In the genomic region with DNA sequence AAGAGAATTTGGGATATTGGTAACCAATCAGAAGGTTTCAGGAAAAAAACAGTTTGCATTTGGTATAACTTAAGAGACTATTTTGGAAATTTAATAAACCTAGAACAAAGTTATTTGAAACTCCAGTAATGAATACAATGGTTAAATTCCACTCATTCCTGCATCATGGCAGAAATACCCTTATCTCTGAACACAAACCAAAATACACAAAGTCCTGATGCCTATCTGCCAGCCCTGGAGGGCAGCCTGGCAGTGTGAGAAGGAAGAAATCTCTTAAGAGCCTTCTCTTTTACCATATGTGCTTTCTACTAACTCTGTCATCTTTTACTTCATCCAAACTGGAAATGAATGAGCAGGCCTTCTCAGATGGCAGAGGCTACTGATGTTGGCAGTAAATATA, we compare ENCODE assay signal across 14 cellular contexts.
DNase-seq lines count a peak whose midpoint lies in the region; ATAC-seq and TF ChIP-seq lines count a peak whose summit lies in the region.
"Had no signal": no experiment of that assay in that cellular context is flagged by ENCODE, and none has a peak within 500 bp of the region (broad histone marks: within the 10 kb centered on the region; RNA-seq: fewer than 3 reads in every experiment).

No MANE protein-coding gene starts in this region.

- no peaks in the 10 kb centered on the region for H3K27me3 ChIP-seq in foreskin keratinocyte
- H3K27me3 ChIP-seq in smooth muscle cell (ENCODE audit: low read depth), result no peaks in the 10 kb centered on the region
- H3K27me3 ChIP-seq: Peyer's patch, upper lobe of left lung had no signal

- ATAC-seq in foreskin keratinocyte, result no peak
- ATAC-seq: GM12878 had no signal

- H3K79me2 ChIP-seq in smooth muscle cell (ENCODE audit: low read depth), result no peaks in the 10 kb centered on the region

- no peaks in the 10 kb centered on the region for H3K9me3 ChIP-seq in smooth muscle cell (replicated peaks; ENCODE audit: low read depth)
- H3K9me3 ChIP-seq: Peyer's patch, upper lobe of left lung had no signal

- H3K36me3 ChIP-seq in smooth muscle cell (ENCODE audit: low read depth), result no peaks in the 10 kb centered on the region
- H3K36me3 ChIP-seq: Peyer's patch, upper lobe of left lung had no signal

- peak overlapping the region; percentile 84 for H3K4me2 ChIP-seq in smooth muscle cell

- H3K4me1 ChIP-seq in foreskin keratinocyte (peaks cover 19% of the 10 kb centered on the region), smooth muscle cell (ENCODE audit: low read depth) (peaks cover 35% of the 10 kb centered on the region)
- H3K4me1 ChIP-seq: Peyer's patch, upper lobe of left lung had no signal

- H3K27ac ChIP-seq in VCaP (peak overlapping the region; percentile 23; the same call in 1 of the 2 replicates), foreskin keratinocyte (peak overlapping the region; percentile 77), smooth muscle cell (ENCODE audit: low read depth) (peak overlapping the region; percentile 93)
- H3K27ac ChIP-seq: 22Rv1, Peyer's patch, upper lobe of left lung had no signal

- peak overlapping the region; percentile 37 for H3K4me3 ChIP-seq in smooth muscle cell
- H3K4me3 ChIP-seq: GM12878, Peyer's patch, upper lobe of left lung had no signal

- H3K9ac ChIP-seq in smooth muscle cell (ENCODE audit: low read depth), result peak overlapping the region; percentile 48

- peak; percentile 32 for DNase-seq in SIG-M5 treated with dmso at 0.1 percent for 504 hours (lab: John Stamatoyannopoulos, UW; ENCODE audit: unreplicated experiment)
- DNase-seq in SIG-M5 (lab: John Stamatoyannopoulos, UW), result no peak
- DNase-seq in foreskin keratinocyte, result peak in 1 of 2 donors; percentile 41
- DNase-seq in smooth muscle cell (lab: John Stamatoyannopoulos, UW; ENCODE audit: unreplicated experiment), result no peak
- no peak for DNase-seq in germinal center (ENCODE audit: low spot score)
- DNase-seq in DMS 273 treated with DMSO at 0.1 percent for 48 hours (lab: John Stamatoyannopoulos, UW), result no peak
- DNase-seq in GM19238 (ENCODE audit: insufficient read length, low spot score), result no peak
- DNase-seq: activated gamma-delta T cell treated with Interleukin-2 at 50 U/mL for 16 hours, NCI-H345, Peyer's patch, upper lobe of left lung had no signal

- no peak overlapping the region for H2AFZ ChIP-seq in smooth muscle cell (ENCODE audit: low read depth)

- H3F3A ChIP-seq in smooth muscle cell (ENCODE audit: low read depth), result peaks cover 29% of the 10 kb centered on the region

- TF ChIP-seq CTCF in VCaP (conservative IDR thresholded peaks at IDR 0.05), result no peak
- no peak for TF ChIP-seq CTCF in foreskin keratinocyte (conservative IDR thresholded peaks at IDR 0.05)
- TF ChIP-seq CTCF in smooth muscle cell (IDR thresholded peaks at IDR 0.05; ENCODE audit: borderline replicate concordance, insufficient read depth, poor library complexity, severe bottlenecking), result no peak

- H4K20me1 ChIP-seq in smooth muscle cell (ENCODE audit: low read depth), result no peaks in the 10 kb centered on the region

Comparison
In these comparisons a context has a peak if more than half of its experiments do, and no peak if none do; other contexts are left out.
1. H3K27ac ChIP-seq: peak in every context shown above with its lines; median percentile 93 in smooth muscle cell; 77 in foreskin keratinocyte; 23 in VCaP.